30 cellular contexts compared by ENCODE assay signal in the genomic region with DNA sequence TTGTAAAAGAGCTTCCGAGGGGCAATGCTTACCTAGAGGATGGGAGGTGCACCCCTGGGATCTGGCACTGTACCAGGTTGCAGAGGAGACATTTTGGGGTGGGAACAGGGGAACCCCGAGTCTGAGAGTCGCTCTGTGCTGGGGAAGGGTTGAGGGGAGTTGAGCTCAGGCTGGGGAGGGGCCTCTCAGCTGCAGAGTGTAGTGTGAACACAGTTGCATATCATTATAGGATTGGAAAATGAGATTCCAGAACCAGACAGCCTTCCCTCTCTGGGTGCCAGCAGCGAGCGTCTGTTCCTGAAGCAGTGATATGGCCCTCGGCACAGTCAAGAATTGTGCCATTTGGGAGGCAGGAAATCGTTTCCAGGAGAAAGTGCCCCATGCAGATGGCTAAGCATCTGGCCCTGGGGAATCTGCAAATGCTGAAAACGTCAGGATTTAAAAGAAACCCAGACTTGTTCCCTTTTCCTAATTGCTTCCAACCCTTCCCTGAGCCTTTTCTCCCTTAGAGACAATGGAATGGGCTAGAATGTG.
A peak's percentile ranks its signal among the peaks of the same experiment; 100 is the strongest.
DNase-seq lines count a peak whose midpoint lies in the region; ATAC-seq and TF ChIP-seq lines count a peak whose summit lies in the region.
"Had no signal": no experiment of that assay in that cellular context is flagged by ENCODE, and none has a peak within 500 bp of the region (broad histone marks: within the 10 kb centered on the region; RNA-seq: fewer than 3 reads in every experiment).

No MANE protein-coding gene starts in this region.

- H3K27ac Mint-ChIP-seq in glutamatergic neuron (ENCODE audit: unreplicated experiment) = peak overlapping the region; percentile 75
- H3K27ac Mint-ChIP-seq in activated T-helper 1 cell treated with anti-CD3 and anti-CD28 coated beads, Interleukin-12 subunit alpha, Interleukin-12 subunit beta, Interleukin-2, Interleukin-4 antibody, amounts not matched to agents 30 ng/mL and 10 ng/mL and 1 ng/mL, durations not matched to agents 14 hours and 24 hours and 36 hours = no peak overlapping the region
- H3K27ac Mint-ChIP-seq: activated naive CD8-positive, alpha-beta T cell; B cell; CD4-positive, alpha-beta memory T cell; naive thymus-derived CD4-positive, alpha-beta T cell; stimulated activated effector memory CD8-positive, alpha-beta T cell treated with anti-CD3 and anti-CD28 coated beads, Interleukin-12 subunit alpha, Interleukin-12 subunit beta, amount 100 ng/mL, for 72 hours; T-helper 1 cell treated with Interleukin-12 subunit alpha and Interleukin-12 subunit beta and Interleukin-4 antibody, amounts not matched to agents 30 μg/mL and 1 μg/mL, for 36 hours had no signal

- H3K4me1 Mint-ChIP-seq in glutamatergic neuron (ENCODE audit: low read depth, unreplicated experiment) = peaks cover 35% of the 10 kb centered on the region
- no peaks in the 10 kb centered on the region for H3K4me1 Mint-ChIP-seq in activated T-helper 1 cell treated with anti-CD3 and anti-CD28 coated beads, Interleukin-12 subunit alpha, Interleukin-12 subunit beta, Interleukin-2, Interleukin-4 antibody, amounts not matched to agents 30 ng/mL and 10 ng/mL and 1 ng/mL, durations not matched to agents 14 hours and 24 hours and 36 hours (ENCODE audit: low read depth)
- H3K4me1 Mint-ChIP-seq: B cell; naive thymus-derived CD4-positive, alpha-beta T cell; stimulated activated effector memory CD8-positive, alpha-beta T cell treated with anti-CD3 and anti-CD28 coated beads, Interleukin-12 subunit alpha, Interleukin-12 subunit beta, amount 100 ng/mL, for 72 hours had no signal

- TF ChIP-seq RAD21 in SK-N-SH (IDR thresholded peaks at IDR 0.05; ENCODE audit: low read length) = 0 out of 2 replicates have a peak, but pooled peaks have one; percentile 21

- no peaks in the 10 kb centered on the region for H3K9me2 ChIP-seq in SK-N-SH

- peaks cover 13% of the 10 kb centered on the region for H3K9me3 Mint-ChIP-seq in glutamatergic neuron (ENCODE audit: unreplicated experiment)
- no peaks in the 10 kb centered on the region for H3K9me3 Mint-ChIP-seq in activated T-helper 1 cell treated with anti-CD3 and anti-CD28 coated beads, Interleukin-12 subunit alpha, Interleukin-12 subunit beta, Interleukin-2, Interleukin-4 antibody, amounts not matched to agents 30 ng/mL and 10 ng/mL and 1 ng/mL, durations not matched to agents 14 hours and 24 hours and 36 hours
- H3K9me3 Mint-ChIP-seq: stimulated activated effector memory CD8-positive, alpha-beta T cell treated with anti-CD3 and anti-CD28 coated beads, Interleukin-12 subunit alpha, Interleukin-12 subunit beta, amount 100 ng/mL, for 72 hours; T-helper 1 cell treated with Interleukin-12 subunit alpha and Interleukin-12 subunit beta and Interleukin-4 antibody, amounts not matched to agents 30 μg/mL and 1 μg/mL, for 36 hours had no signal

- H3K36me3 ChIP-seq in SK-N-SH (replicated peaks in 1 of 2; ENCODE audit: control insufficient read depth in 1 of 2, insufficient read depth in 2 of 2, low read length in 1 of 2) (no peaks in the 10 kb centered on the region), aorta (ENCODE audit: control insufficient read depth in 1 of 2, insufficient read depth in 2 of 2, low read length in 1 of 2) (no peaks in the 10 kb centered on the region)
- H3K36me3 ChIP-seq: heart left ventricle, neutrophil, upper lobe of right lung had no signal

- H3F3A ChIP-seq in SK-N-SH (replicated peaks; ENCODE audit: insufficient read depth) = no peaks in the 10 kb centered on the region

- CTCF ChIA-PET in SK-N-SH (lab: Yijun Ruan, JAX) = interaction anchor here (1.2 kb wide), 1 partner anchor 34 kb away, joined by 3 read pairs; no protein-coding TSS in a partner anchor

- H3K4me3 Mint-ChIP-seq in glutamatergic neuron (ENCODE audit: unreplicated experiment) = peak overlapping the region; percentile 52
- H3K4me3 Mint-ChIP-seq in activated T-helper 1 cell treated with anti-CD3 and anti-CD28 coated beads, Interleukin-12 subunit alpha, Interleukin-12 subunit beta, Interleukin-2, Interleukin-4 antibody, amounts not matched to agents 30 ng/mL and 10 ng/mL and 1 ng/mL, durations not matched to agents 14 hours and 24 hours and 36 hours = no peak overlapping the region
- H3K4me3 Mint-ChIP-seq: activated naive CD8-positive, alpha-beta T cell; B cell; naive thymus-derived CD4-positive, alpha-beta T cell; stimulated activated effector memory CD8-positive, alpha-beta T cell treated with anti-CD3 and anti-CD28 coated beads, Interleukin-12 subunit alpha, Interleukin-12 subunit beta, amount 100 ng/mL, for 72 hours; T-helper 1 cell treated with Interleukin-12 subunit alpha and Interleukin-12 subunit beta and Interleukin-4 antibody, amounts not matched to agents 30 μg/mL and 1 μg/mL, for 36 hours had no signal

- H3K9me3 ChIP-seq in SK-N-SH (no peaks in the 10 kb centered on the region), aorta (ENCODE audit: control insufficient read depth, low read length) (no peaks in the 10 kb centered on the region)
- H3K9me3 ChIP-seq: A549, heart left ventricle, neutrophil, upper lobe of right lung had no signal

- POLR2A ChIA-PET in SK-N-SH (lab: Yijun Ruan, JAX) = interaction anchor here (0.7 kb wide), 1 partner anchor 71 kb away, joined by 3 read pairs; the partner anchor contains the start of gene SFSWAP

- H3K79me2 ChIP-seq in SK-N-SH (ENCODE audit: insufficient read depth) = no peaks in the 10 kb centered on the region

- H3K27ac ChIP-seq in SK-N-SH (ENCODE audit: low read depth in 2 of 2, low read length in 1 of 2) = peak overlapping the region in 1 of 2 experiments; percentile 95; a peak in 2 of 4 replicates
- H3K27ac ChIP-seq in aorta (ENCODE audit: low read depth in 1 of 2, low read length in 2 of 2) = no peak overlapping the region
- H3K27ac ChIP-seq: A549, heart left ventricle, neutrophil, upper lobe of right lung had no signal

- intact Hi-C loops in activated T-helper 1 cell treated with anti-CD3 and anti-CD28 coated beads, Interleukin-12 subunit alpha, Interleukin-12 subunit beta, Interleukin-2, Interleukin-4 antibody, amounts not matched to agents 30 ng/mL and 10 ng/mL and 1 ng/mL, durations not matched to agents 14 hours and 24 hours and 36 hours (cut with micrococcal nuclease) = no loop called here
- intact Hi-C loops in aorta (cut with DNase I) = loop anchor here (5.0 kb wide), 1 partner anchor 328 kb away; no protein-coding TSS in a partner anchor

- peaks cover 0 to 39% of the 10 kb centered on the region in 2 experiments; a peak in 2 of 4 replicates for H3K4me1 ChIP-seq in SK-N-SH (ENCODE audit: control insufficient read depth in 1 of 2, insufficient read depth in 2 of 2, low read depth in 1 of 2, low read length in 1 of 2)
- H3K4me1 ChIP-seq in aorta (ENCODE audit: control insufficient read depth in 1 of 2, insufficient read depth in 2 of 2, low read length in 2 of 2) = no peaks in the 10 kb centered on the region
- H3K4me1 ChIP-seq: A549, heart left ventricle, upper lobe of right lung had no signal

- WGBS in SK-N-SH (ENCODE audit: low lambda C conversion rate) = 6% methylated on average over 7 of the region's 8 CpGs
- WGBS in aorta, 2 donors = 48 to 52% methylated on average over 8 of the region's 8 CpGs

- no peak overlapping the region for H3K4me2 ChIP-seq in SK-N-SH
- H3K4me2 ChIP-seq: A549 had no signal

- no peaks in the 10 kb centered on the region for H4K20me1 ChIP-seq in SK-N-SH (ENCODE audit: insufficient read depth)

- H3K9ac ChIP-seq in SK-N-SH = no peak overlapping the region

- peak in 1 of 2 experiments; percentile 75; a peak in 2 of 4 replicates for TF ChIP-seq EP300 in SK-N-SH (IDR thresholded peaks at IDR 0.05; ENCODE audit: borderline replicate concordance in 1 of 2, low read depth in 1 of 2, low read length in 1 of 2)

- TF ChIP-seq CTCF in SK-N-SH (IDR thresholded peaks at IDR 0.05) (no peak), glutamatergic neuron (IDR thresholded peaks at IDR 0.05; ENCODE audit: partially characterized antibody, unreplicated experiment) (no peak)

- H3K4me3 ChIP-seq in SK-N-SH (ENCODE audit: low read depth in 2 of 2, low read length in 1 of 2) (no peak overlapping the region), aorta (ENCODE audit: low read length in 2 of 2) (no peak overlapping the region)
- H3K4me3 ChIP-seq: A549, heart left ventricle, upper lobe of right lung had no signal

- peaks cover 6% of the 10 kb centered on the region for H3K36me3 Mint-ChIP-seq in glutamatergic neuron (ENCODE audit: unreplicated experiment)
- no peaks in the 10 kb centered on the region for H3K36me3 Mint-ChIP-seq in activated T-helper 1 cell treated with anti-CD3 and anti-CD28 coated beads, Interleukin-12 subunit alpha, Interleukin-12 subunit beta, Interleukin-2, Interleukin-4 antibody, amounts not matched to agents 30 ng/mL and 10 ng/mL and 1 ng/mL, durations not matched to agents 14 hours and 24 hours and 36 hours (ENCODE audit: low read depth)
- H3K36me3 Mint-ChIP-seq: CD4-positive, alpha-beta memory T cell; stimulated activated effector memory CD8-positive, alpha-beta T cell treated with anti-CD3 and anti-CD28 coated beads, Interleukin-12 subunit alpha, Interleukin-12 subunit beta, amount 100 ng/mL, for 72 hours had no signal

- H3K27me3 ChIP-seq in SK-N-SH (ENCODE audit: insufficient read depth) = no peaks in the 10 kb centered on the region
- H3K27me3 ChIP-seq in aorta (ENCODE audit: control insufficient read depth in 1 of 2, insufficient read depth in 2 of 2, low read length in 1 of 2) = no peaks in the 10 kb centered on the region
- H3K27me3 ChIP-seq: upper lobe of right lung had no signal

- DNase-seq in GM03348 (ENCODE audit: low spot score) (peak; percentile 1), SK-N-SH (peak; percentile 82), glutamatergic neuron (peak; percentile 72), superior temporal gyrus (ENCODE audit: extremely low spot score) (peak; percentile 49), SIG-M5 (lab: John Stamatoyannopoulos, UW) (no peak), aorta (no peak)
- no peak for DNase-seq in activated T-helper 1 cell treated with anti-CD3 and anti-CD28 coated beads, Interleukin-12 subunit alpha, Interleukin-12 subunit beta, Interleukin-2, Interleukin-4 antibody, amounts not matched to agents 30 ng/mL and 10 ng/mL and 1 ng/mL, durations not matched to agents 14 hours and 24 hours and 36 hours (ENCODE audit: low spot score)
- DNase-seq: activated CD4-positive, alpha-beta T cell treated with anti-CD3 and anti-CD28 coated beads, Interleukin-2, amount 50 U/mL, for 1 hour; activated CD4-positive, CD25-positive, alpha-beta regulatory T cell; activated effector memory CD4-positive, alpha-beta T cell treated with anti-CD3 and anti-CD28 coated beads, Interleukin-2, amount 50 U/mL, for 16 hours; activated T-cell treated with anti-CD3 and anti-CD28 coated beads, Interleukin-2, amount 50 U/mL, for 1 hour; CD4-positive, alpha-beta memory T cell; cortex of kidney; foreskin fibroblast; heart left ventricle; Karpas-422; midbrain; naive thymus-derived CD4-positive, alpha-beta T cell; NCI-H2081; RPMI8226; upper lobe of right lung had no signal

- H3K27me3 Mint-ChIP-seq in glutamatergic neuron (ENCODE audit: unreplicated experiment) = peaks cover 22% of the 10 kb centered on the region
- peaks cover 2% of the 10 kb centered on the region for H3K27me3 Mint-ChIP-seq in activated T-helper 1 cell treated with anti-CD3 and anti-CD28 coated beads, Interleukin-12 subunit alpha, Interleukin-12 subunit beta, Interleukin-2, Interleukin-4 antibody, amounts not matched to agents 30 ng/mL and 10 ng/mL and 1 ng/mL, durations not matched to agents 14 hours and 24 hours and 36 hours (ENCODE audit: insufficient read depth)

- H2AFZ ChIP-seq in SK-N-SH (ENCODE audit: low read depth) = no peak overlapping the region

- ATAC-seq in HG03039 (IDR thresholded peaks at IDR 0.05; ENCODE audit: unreplicated experiment) = no peak
- ATAC-seq in aorta (ENCODE audit: low FRiP score) = no peak
- ATAC-seq: esophagus mucosa; HCT116; heart left ventricle; naive thymus-derived CD4-positive, alpha-beta T cell; stimulated activated effector memory CD8-positive, alpha-beta T cell treated with anti-CD3 and anti-CD28 coated beads, Interleukin-12 subunit alpha, Interleukin-12 subunit beta, amount 100 ng/mL, for 72 hours; upper lobe of right lung had no signal

Comparison
In these comparisons a context has a peak if more than half of its experiments do, and no peak if none do; other contexts are left out.
1. DNase-seq: peak in GM03348 (single experiment), SK-N-SH (single experiment), glutamatergic neuron (single experiment) and superior temporal gyrus (single experiment); none in activated T-helper 1 cell treated with anti-CD3 and anti-CD28 coated beads, Interleukin-12 subunit alpha, Interleukin-12 subunit beta, Interleukin-2, Interleukin-4 antibody, amounts not matched to agents 30 ng/mL and 10 ng/mL and 1 ng/mL, durations not matched to agents 14 hours and 24 hours and 36 hours (single experiment), SIG-M5 (single experiment) and aorta (0 of 2).